Comparison of ENCODE assay signal across 8 cellular contexts in the genomic region with DNA sequence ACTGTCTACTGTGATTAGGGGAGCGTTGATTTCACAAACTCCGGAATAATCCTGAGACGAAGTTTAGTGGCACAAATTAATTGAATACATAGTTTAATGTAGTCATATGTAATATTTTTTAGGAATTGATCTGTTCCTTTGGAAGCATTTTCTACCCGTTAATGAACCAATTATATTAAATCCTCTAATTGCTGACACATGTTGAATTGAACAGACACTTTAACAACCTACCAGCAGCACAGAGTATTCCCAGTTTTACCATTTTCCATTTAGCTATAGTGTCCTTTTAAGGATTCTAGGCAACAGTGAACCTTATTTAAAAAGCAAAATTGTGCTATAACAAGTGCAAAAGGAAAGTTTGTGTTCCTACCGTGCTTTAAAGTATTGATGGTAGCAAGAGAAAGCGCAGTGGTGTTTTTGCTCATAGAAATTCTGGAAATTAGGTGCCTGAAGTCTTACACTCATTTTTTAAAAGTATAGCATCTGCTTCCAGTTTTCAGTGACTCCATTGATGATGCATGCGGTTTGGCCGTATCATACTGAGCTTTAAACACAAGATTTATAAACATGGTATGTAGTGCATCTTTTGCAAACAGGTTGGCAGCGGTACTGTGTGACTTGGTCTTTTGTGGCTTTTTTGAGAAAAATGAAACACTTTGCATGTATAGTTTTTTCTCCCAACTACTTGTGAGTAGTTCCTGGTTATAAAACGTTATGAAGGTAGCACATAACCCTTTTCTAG. TPM values are rescaled to one million over a fixed set of nuclear protein-coding genes. Genes with fewer than 3 reads are reported as not detected.
DNase-seq lines count a peak whose midpoint lies in the region; ATAC-seq, FAIRE-seq and TF ChIP-seq lines count a peak whose summit lies in the region.

No MANE protein-coding gene starts in this region.

- H3K4me3 Mint-ChIP-seq in activated T-cell treated with anti-CD3 and anti-CD28 coated beads, Interleukin-2, amount 50 U/mL, for 4 hours = peak overlapping the region; percentile 94

- H3K36me3 ChIP-seq in adipocyte (ENCODE audit: control insufficient read depth, insufficient read depth, low read length, severe bottlenecking) = peaks cover 18% of the 10 kb centered on the region
- peaks cover 5 to 9% of the 10 kb centered on the region in 2 donors for H3K36me3 ChIP-seq in kidney (ENCODE audit: control insufficient read depth in 1 of 2, insufficient read depth in 2 of 2, low read length in 2 of 2)
- H3K36me3 ChIP-seq in thoracic aorta = peaks cover 4% of the 10 kb centered on the region

- H3K4me1 ChIP-seq in adipocyte (ENCODE audit: control insufficient read depth, insufficient read depth, low read length) = peaks cover 55% of the 10 kb centered on the region
- peaks cover 0 to 3% of the 10 kb centered on the region in 2 donors for H3K4me1 ChIP-seq in kidney (ENCODE audit: control insufficient read depth in 1 of 2, insufficient read depth in 1 of 2, low read depth in 1 of 2, low read length in 2 of 2)
- peaks cover 11 to 23% of the 10 kb centered on the region in 2 donors for H3K4me1 ChIP-seq in thoracic aorta (ENCODE audit: control insufficient read depth in 1 of 2, low read depth in 2 of 2)

- DNase-seq in activated T-cell treated with anti-CD3 and anti-CD28 coated beads, Interleukin-2, amount 50 U/mL, for 4 hours = no peak
- no peak for DNase-seq in activated T-cell treated with anti-CD3 and anti-CD28 coated beads for 4 hours
- peak; percentile 53 for DNase-seq in adipocyte (ENCODE audit: low read depth)
- DNase-seq in kidney = no peak
- no peak for DNase-seq in thoracic aorta (ENCODE audit: low spot score)
- no peak for DNase-seq in NCI-H510A treated with DMSO at 0.1 percent for 48 hours (lab: John Stamatoyannopoulos, UW)

- no peaks in the 10 kb centered on the region for H3K9me3 Mint-ChIP-seq in activated T-cell treated with anti-CD3 and anti-CD28 coated beads, Interleukin-2, amount 50 U/mL, for 4 hours

- no peak for ATAC-seq in activated T-cell treated with anti-CD3 and anti-CD28 coated beads, Interleukin-2, amount 50 U/mL, for 4 hours
- ATAC-seq in thoracic aorta (ENCODE audit: insufficient number of reproducible peaks, low FRiP score, low read depth) (no peak), GM21619 (IDR thresholded peaks at IDR 0.05; ENCODE audit: unreplicated experiment) (no peak), HG02870 (IDR thresholded peaks at IDR 0.05; ENCODE audit: unreplicated experiment) (no peak)

- peak overlapping the region; percentile 99 to 100 for H3K27ac ChIP-seq in kidney (ENCODE audit: low read depth in 2 of 2, low read length in 2 of 2)
- H3K27ac ChIP-seq in thoracic aorta = peak overlapping the region; percentile 84 to 99

- TF ChIP-seq CTCF in kidney (IDR thresholded peaks at IDR 0.05; ENCODE audit: borderline replicate concordance, extremely low read depth, insufficient read depth) = no peak
- no peak for TF ChIP-seq CTCF in thoracic aorta (IDR thresholded peaks at IDR 0.05)

- H3K9ac ChIP-seq in adipocyte (ENCODE audit: low read length) (peak overlapping the region; percentile 100), kidney (ENCODE audit: low read length in 2 of 2) (peak overlapping the region; percentile 89)

- H3K27me3 ChIP-seq in adipocyte (replicated peaks; ENCODE audit: control insufficient read depth, insufficient read depth, low read length) = no peaks in the 10 kb centered on the region
- H3K27me3 ChIP-seq in thoracic aorta (replicated peaks; ENCODE audit: insufficient read depth) = no peaks in the 10 kb centered on the region

- peaks cover 21% of the 10 kb centered on the region for H3K4me1 Mint-ChIP-seq in activated T-cell treated with anti-CD3 and anti-CD28 coated beads, Interleukin-2, amount 50 U/mL, for 4 hours (ENCODE audit: low read depth)

- peak overlapping the region; percentile 99 for H3K4me3 ChIP-seq in adipocyte (ENCODE audit: low read length)
- H3K4me3 ChIP-seq in kidney (ENCODE audit: low read length in 2 of 2) = peak overlapping the region; percentile 88 to 89
- H3K4me3 ChIP-seq in thoracic aorta = peak overlapping the region; percentile 86

- FAIRE-seq in kidney (lab: Jason Lieb, UNC) = no peak

- intact Hi-C loops in kidney (cut with DNase I) = no loop called here

- H3K9me3 ChIP-seq in adipocyte (ENCODE audit: control insufficient read depth, low read length) (no peaks in the 10 kb centered on the region), kidney (ENCODE audit: control insufficient read depth in 1 of 2, low read length in 2 of 2) (no peaks in the 10 kb centered on the region), thoracic aorta (no peaks in the 10 kb centered on the region)

- H3K36me3 Mint-ChIP-seq in activated T-cell treated with anti-CD3 and anti-CD28 coated beads, Interleukin-2, amount 50 U/mL, for 4 hours (ENCODE audit: insufficient read depth) = peaks cover 33% of the 10 kb centered on the region

- no peaks in the 10 kb centered on the region for H3K27me3 Mint-ChIP-seq in activated T-cell treated with anti-CD3 and anti-CD28 coated beads, Interleukin-2, amount 50 U/mL, for 4 hours (ENCODE audit: low read depth)

RNA-seq across cellular contexts. Expression of gene DDX3X, which starts 1.8 kb away (rescaled TPM):
- 100 to 1,000 TPM; 460 to 635 (median 497) TPM for total RNA-seq in activated T-cell treated with anti-CD3 and anti-CD28 coated beads, Interleukin-2, amount 50 U/mL, for 4 hours
- total RNA-seq in kidney (275 TPM), thoracic aorta (100 to 1,000 TPM; 172 to 320 TPM)
- polyA plus RNA-seq in kidney (ENCODE audit: insufficient read depth, low read depth, low replicate concordance) = 43.6 TPM
